ENCODE assay signal across 9 cellular contexts in genomic region chr4:169791064-169791463, GRCh38. TPM values are rescaled to one million over a fixed set of nuclear protein-coding genes. Genes with fewer than 3 reads are reported as not detected.
DNase-seq lines count a peak whose midpoint lies in the region; ATAC-seq, FAIRE-seq and TF ChIP-seq lines count a peak whose summit lies in the region.
"Had no signal": no experiment of that assay in that cellular context is flagged by ENCODE, and none has a peak within 500 bp of the region (broad histone marks: within the 10 kb centered on the region; RNA-seq: fewer than 3 reads in every experiment).

No MANE protein-coding gene starts in this region.

- no peak for DNase-seq in natural killer cell treated with Interleukin-12 subunit alpha and Interleukin-12 subunit beta and Interleukin-15 and Interleukin-18, amount 100 ng/mL, for 72 hours (ENCODE audit: low spot score)
- no peak for DNase-seq in natural killer cell
- no peak for DNase-seq in astrocyte (ENCODE audit: low read depth)
- no peak for DNase-seq in HepG2 (ENCODE audit: low spot score)
- no peak for DNase-seq in stimulated activated naive CD4-positive, alpha-beta T cell treated with Interleukin-2 at 50 U/mL for 16 hours (lab: John Stamatoyannopoulos, UW)
- no peak for DNase-seq in SKM-1 (lab: John Stamatoyannopoulos, UW; ENCODE audit: unreplicated experiment)
- DNase-seq: sigmoid colon had no signal

- POLR2A ChIA-PET in HepG2 (lab: Yijun Ruan, JAX): no interaction called here

- H3K79me2 ChIP-seq in astrocyte (ENCODE audit: insufficient read depth, low read length): no peaks in the 10 kb centered on the region
- H3K79me2 ChIP-seq in HepG2 (ENCODE audit: insufficient read depth, low read length): no peaks in the 10 kb centered on the region

- H3K27ac ChIP-seq in astrocyte (ENCODE audit: low read depth, low read length): no peak overlapping the region
- H3K27ac ChIP-seq in HepG2 (ENCODE audit: extremely low read length, insufficient read depth, low read length): no peak overlapping the region
- H3K27ac ChIP-seq: sigmoid colon had no signal

- in situ Hi-C loops in HepG2 (cut with HindIII; ENCODE audit: extremely low pct_ligation_motif_present, low pct_unique_long_range_greater_than_20kb): no loop called here

- H3K4me1 Mint-ChIP-seq in natural killer cell treated with Interleukin-12 subunit alpha and Interleukin-12 subunit beta and Interleukin-15 and Interleukin-18, amount 100 ng/mL, for 72 hours (ENCODE audit: low read depth in 2 of 2): peaks cover 6 to 9% of the 10 kb centered on the region in 2 donors
- H3K4me1 Mint-ChIP-seq in natural killer cell: peaks cover 7 to 10% of the 10 kb centered on the region in 2 donors
- H3K4me1 Mint-ChIP-seq in astrocyte (ENCODE audit: low read depth, unreplicated experiment): peaks cover 5% of the 10 kb centered on the region

- peaks cover 4% of the 10 kb centered on the region for H3K36me3 Mint-ChIP-seq in natural killer cell treated with Interleukin-12 subunit alpha and Interleukin-12 subunit beta and Interleukin-15 and Interleukin-18, amount 100 ng/mL, for 72 hours
- no peaks in the 10 kb centered on the region for H3K36me3 Mint-ChIP-seq in natural killer cell
- no peaks in the 10 kb centered on the region for H3K36me3 Mint-ChIP-seq in astrocyte (ENCODE audit: low read depth, unreplicated experiment)

- TF ChIP-seq CTCF in natural killer cell (IDR thresholded peaks at IDR 0.05) (no peak), astrocyte (IDR thresholded peaks at IDR 0.05; ENCODE audit: insufficient read depth, low read depth, low read length) (no peak), HepG2 (CRISPR knock-in tag; IDR thresholded peaks at IDR 0.05) (no peak)

- no peak for FAIRE-seq in astrocyte (lab: Jason Lieb, UNC)
- no peak for FAIRE-seq in HepG2 (lab: Jason Lieb, UNC)

- peak overlapping the region; percentile 67 for H2AFZ ChIP-seq in astrocyte (ENCODE audit: low read depth, low read length)
- H2AFZ ChIP-seq in HepG2 (ENCODE audit: low read length): no peak overlapping the region

- H3K27me3 ChIP-seq in astrocyte (ENCODE audit: insufficient read depth, low read length) (peaks cover 17% of the 10 kb centered on the region), HepG2 (ENCODE audit: control insufficient read depth in 1 of 2, insufficient read depth in 2 of 2, low read length in 2 of 2) (peaks cover 0 to 8% of the 10 kb centered on the region in 2 experiments; a peak in 3 of 5 replicates)

- ATAC-seq in natural killer cell treated with Interleukin-12 subunit alpha and Interleukin-12 subunit beta and Interleukin-15 and Interleukin-18, amount 100 ng/mL, for 72 hours: no peak
- ATAC-seq in natural killer cell: no peak
- no peak for ATAC-seq in HepG2
- ATAC-seq in GM19467 (IDR thresholded peaks at IDR 0.05; ENCODE audit: unreplicated experiment): no peak
- no peak for ATAC-seq in GM19463 (IDR thresholded peaks at IDR 0.05; ENCODE audit: unreplicated experiment)

- H3K4me3 ChIP-seq in astrocyte (ENCODE audit: insufficient read depth, low read depth, low read length) (peak overlapping the region; percentile 8), HepG2 (replicated peaks in 1 of 3; ENCODE audit: insufficient read depth in 1 of 3, low read depth in 2 of 3, low read length in 3 of 3) (no peak overlapping the region; a peak in 1 of 6 replicates)

- CTCF ChIA-PET in HepG2 (lab: Yijun Ruan, JAX; ENCODE audit: low intra/inter-chr PET ratio, low total read pairs): interaction anchor here (1.2 kb wide), 1 partner anchor 257 kb away, joined by 4 read pairs; no protein-coding TSS in a partner anchor

- H3K27me3 Mint-ChIP-seq in natural killer cell treated with Interleukin-12 subunit alpha and Interleukin-12 subunit beta and Interleukin-15 and Interleukin-18, amount 100 ng/mL, for 72 hours: peaks cover 52 to 66% of the 10 kb centered on the region in 2 donors
- H3K27me3 Mint-ChIP-seq in natural killer cell (ENCODE audit: low read depth in 2 of 2) (peaks cover 57 to 72% of the 10 kb centered on the region in 2 donors), astrocyte (ENCODE audit: low read depth, unreplicated experiment) (peaks cover 49% of the 10 kb centered on the region)

- TF ChIP-seq RAD21 in HepG2 (CRISPR knock-in tag; IDR thresholded peaks at IDR 0.05): no peak

- H3K9me3 Mint-ChIP-seq in natural killer cell treated with Interleukin-12 subunit alpha and Interleukin-12 subunit beta and Interleukin-15 and Interleukin-18, amount 100 ng/mL, for 72 hours: no peaks in the 10 kb centered on the region
- no peaks in the 10 kb centered on the region for H3K9me3 Mint-ChIP-seq in natural killer cell
- H3K9me3 Mint-ChIP-seq in astrocyte (ENCODE audit: unreplicated experiment): peaks cover 3% of the 10 kb centered on the region

- no TSS peak for BruUV-seq in HepG2 (replicated peaks; lab: Mats Ljungman, UMichigan)

- intact Hi-C loops in natural killer cell (cut with micrococcal nuclease) (no loop called here), HepG2 (cut with micrococcal nuclease; ENCODE audit: unreplicated experiment) (loop anchor here (2.0 to 5.0 kb wide), 2 partner anchors 178 to 256 kb away; partner anchors contain the start of gene NEK1)

- H3K27ac Mint-ChIP-seq in natural killer cell treated with Interleukin-12 subunit alpha and Interleukin-12 subunit beta and Interleukin-15 and Interleukin-18, amount 100 ng/mL, for 72 hours: no peak overlapping the region
- H3K27ac Mint-ChIP-seq in natural killer cell (no peak overlapping the region), astrocyte (ENCODE audit: unreplicated experiment) (no peak overlapping the region)

- peak overlapping the region; percentile 51 for H3K4me3 Mint-ChIP-seq in natural killer cell treated with Interleukin-12 subunit alpha and Interleukin-12 subunit beta and Interleukin-15 and Interleukin-18, amount 100 ng/mL, for 72 hours
- H3K4me3 Mint-ChIP-seq in natural killer cell: no peak overlapping the region
- no peak overlapping the region for H3K4me3 Mint-ChIP-seq in astrocyte (ENCODE audit: unreplicated experiment)

- H4K20me1 ChIP-seq in astrocyte (ENCODE audit: insufficient read depth, low read length) (no peaks in the 10 kb centered on the region), HepG2 (ENCODE audit: insufficient read depth, low read length) (no peaks in the 10 kb centered on the region)

- 0% methylated on average over 2 of the region's 2 CpGs for WGBS in HepG2 (ENCODE audit: low lambda C conversion rate)

- no peaks in the 10 kb centered on the region for H3K9me3 ChIP-seq in astrocyte (ENCODE audit: insufficient read depth, low read depth, low read length)
- H3K9me3 ChIP-seq in HepG2 (ENCODE audit: low read length): no peaks in the 10 kb centered on the region
- H3K9me3 ChIP-seq: sigmoid colon had no signal

- TF ChIP-seq POLR2A in HepG2 (IDR thresholded peaks at IDR 0.05; ENCODE audit: insufficient read depth in 1 of 2, low read depth in 2 of 2, low read length in 2 of 2): no peak

- no peak overlapping the region for H3K9ac ChIP-seq in astrocyte (ENCODE audit: low read length)
- no peak overlapping the region for H3K9ac ChIP-seq in HepG2 (ENCODE audit: insufficient read depth, low read depth, low read length)

- TF ChIP-seq EP300 in HepG2 (IDR thresholded peaks at IDR 0.05; ENCODE audit: low read depth in 2 of 2, low read length in 2 of 2) (no peak), HepG2 (CRISPR knock-in tag; IDR thresholded peaks at IDR 0.05; ENCODE audit: borderline replicate concordance) (no peak)

- H3K36me3 ChIP-seq in astrocyte (ENCODE audit: insufficient read depth, low read length) (no peaks in the 10 kb centered on the region), HepG2 (replicated peaks in 1 of 2; ENCODE audit: control insufficient read depth in 1 of 2, insufficient read depth in 2 of 2, low read length in 2 of 2) (no peaks in the 10 kb centered on the region)
- H3K36me3 ChIP-seq: sigmoid colon had no signal

- H3K4me2 ChIP-seq in astrocyte (ENCODE audit: low read length) (peak overlapping the region; percentile 79), HepG2 (ENCODE audit: low read depth, low read length) (peak overlapping the region; percentile 62)

- H3K4me1 ChIP-seq in astrocyte (ENCODE audit: insufficient read depth, low read length) (peaks cover 4% of the 10 kb centered on the region), HepG2 (ENCODE audit: insufficient read depth, low read length) (peaks cover 13% of the 10 kb centered on the region)

RNA-seq across cellular contexts. Expression of gene HPF1, which starts 33.3 kb away (rescaled TPM):
- 10 to 100 TPM; 22.3 to 25.9 TPM for total RNA-seq in natural killer cell treated with Interleukin-12 subunit alpha and Interleukin-12 subunit beta and Interleukin-15 and Interleukin-18, amount 100 ng/mL, for 72 hours
- total RNA-seq in natural killer cell (10 to 100 TPM; 12.9 to 16.1 (median 14.6) TPM), astrocyte (17.6 and 19.7 TPM in 2 replicates), HepG2 (2016; rRNA removed; fragmentation: Illumina TruSeq; extraction: Trizol) (14.8 and 23.0 TPM in 2 replicates)
- 2.2 and 2.8 TPM in 2 replicates for total RNA-seq in HepG2 (2016; cell fraction: cytosol; rRNA removed; fragmentation: Illumina TruSeq; extraction: Trizol; ENCODE audit: low read depth)
- total RNA-seq in HepG2 (2016; cell fraction: insoluble cytoplasmic fraction; rRNA removed; fragmentation: Illumina TruSeq; extraction: Trizol): 16.3 and 27.5 TPM in 2 replicates
- total RNA-seq in HepG2 (2016; cell fraction: membrane; rRNA removed; fragmentation: Illumina TruSeq; extraction: Trizol): 5.5 and 5.7 TPM in 2 replicates
- 6.6 and 9.1 TPM in 2 replicates for total RNA-seq in HepG2 (2016; cell fraction: nucleus; rRNA removed; fragmentation: Illumina TruSeq; extraction: Trizol)
- 4.2 and 5.1 TPM in 2 replicates for polyA plus RNA-seq in HepG2 (2011; rRNA removed)
- polyA plus RNA-seq in HepG2 (2011; cell fraction: cytosol; rRNA removed): 3.0 and 5.1 TPM in 2 replicates
- 1.4 and 1.5 TPM in 2 replicates for polyA plus RNA-seq in HepG2 (2011; cell fraction: nucleus; rRNA removed)
- polyA plus RNA-seq in HepG2 (2012): 6.8 and 10.6 TPM in 2 replicates
- polyA plus RNA-seq in HepG2 (2016; cell fraction: cytosol; fragmentation: Illumina TruSeq; extraction: Trizol; ENCODE audit: low read depth): 2.3 and 2.7 TPM in 2 replicates
- 25.3 and 28.2 TPM in 2 replicates for polyA plus RNA-seq in HepG2 (2016; cell fraction: insoluble cytoplasmic fraction; fragmentation: Illumina TruSeq; extraction: Trizol; ENCODE audit: low read depth)
- polyA plus RNA-seq in HepG2 (2016; cell fraction: membrane; fragmentation: Illumina TruSeq; extraction: Trizol; ENCODE audit: low read depth): 3.3 and 3.4 TPM in 2 replicates
- 7.9 and 17.4 TPM in 2 replicates for polyA plus RNA-seq in HepG2 (2016; cell fraction: nucleus; fragmentation: Illumina TruSeq; extraction: Trizol; ENCODE audit: insufficient read depth, low read depth)
- 1.3 TPM in 1 of 2 replicates, not detected in the other for polyA minus RNA-seq in HepG2 (2011; rRNA and poly(A)+ RNA removed; ENCODE audit: low replicate concordance)
- polyA minus RNA-seq in HepG2 (2011; cell fraction: cytosol; rRNA and poly(A)+ RNA removed): 1.4 and 2.2 TPM in 2 replicates
- 2.7 and 4.4 TPM in 2 replicates for polyA minus RNA-seq in HepG2 (2011; cell fraction: nucleus; rRNA and poly(A)+ RNA removed)
